In genomic region chrX:49269010-49269767, GRCh38 we compare ENCODE assay signal across 8 cellular contexts. TPM values are rescaled to one million over a fixed set of nuclear protein-coding genes. Genes with fewer than 3 reads are reported as not detected.
A peak's percentile ranks its signal among the peaks of the same experiment; 100 is the strongest.
DNase-seq lines count a peak whose midpoint lies in the region; ATAC-seq and TF ChIP-seq lines count a peak whose summit lies in the region.

No MANE protein-coding gene starts in this region.

- peak overlapping the region; percentile 94 for H3K9ac ChIP-seq in DND-41 (ENCODE audit: low read depth, low read length)

- peak overlapping the region; percentile 86 for H3K4me2 ChIP-seq in DND-41 (ENCODE audit: insufficient read depth, low read length)

- H3K36me3 ChIP-seq in DND-41 (ENCODE audit: insufficient read depth, low read length) (peaks cover 9% of the 10 kb centered on the region), KOPT-K1 (ENCODE audit: insufficient read depth, low read length) (no peaks in the 10 kb centered on the region), Peyer's patch (no peaks in the 10 kb centered on the region), esophagus muscularis mucosa (no peaks in the 10 kb centered on the region), muscle layer of duodenum (ENCODE audit: control insufficient read depth in 1 of 2, insufficient read depth in 2 of 2, low read length in 2 of 2) (no peaks in the 10 kb centered on the region)

- no peaks in the 10 kb centered on the region for H3K27me3 ChIP-seq in DND-41 (ENCODE audit: insufficient read depth, low read length, poor library complexity)
- no peaks in the 10 kb centered on the region for H3K27me3 ChIP-seq in Peyer's patch
- H3K27me3 ChIP-seq in esophagus muscularis mucosa = no peaks in the 10 kb centered on the region
- H3K27me3 ChIP-seq in muscle layer of duodenum (ENCODE audit: low read depth, low read length) = no peaks in the 10 kb centered on the region

- H4K20me1 ChIP-seq in DND-41 (ENCODE audit: insufficient read depth, low read length) = peaks cover 5% of the 10 kb centered on the region; the same call in 1 of the 2 replicates

- ATAC-seq in DND-41 (ENCODE audit: insufficient read depth, low read depth) = peak; percentile 87
- peak; percentile 84 for ATAC-seq in GM21825 (IDR thresholded peaks at IDR 0.05; ENCODE audit: unreplicated experiment)

- WGBS in esophagus muscularis mucosa = 46% methylated on average over 45 of the region's 45 CpGs

- DNase-seq in DND-41 (peak; percentile 97), Peyer's patch (peak; percentile 93 to 98 (median 93)), activated T-helper 1 cell treated with Interleukin-2 at 50 U/mL for 16 hours (ENCODE audit: low read depth) (peak; percentile 86), esophagus muscularis mucosa (ENCODE audit: extremely low spot score) (peak; percentile 99)
- DNase-seq in stimulated activated CD8-positive, alpha-beta memory T cell treated with anti-CD3 and anti-CD28 coated beads, Interleukin-7, amount 100 ng/mL, for 24 hours (ENCODE audit: low read depth) = peak; percentile 87

- H3K4me3 ChIP-seq in DND-41 (ENCODE audit: low read depth in 1 of 2, low read length in 2 of 2) (peak overlapping the region; percentile 35 to 90; a peak in 3 of 4 replicates), Peyer's patch (peak overlapping the region; percentile 68 to 90 (median 76)), esophagus muscularis mucosa (peak overlapping the region; percentile 70 to 85 (median 75)), muscle layer of duodenum (ENCODE audit: low read depth in 1 of 2, low read length in 2 of 2) (peak overlapping the region; percentile 57 to 67)

- TF ChIP-seq CTCF in DND-41 (IDR thresholded peaks at IDR 0.05; ENCODE audit: borderline replicate concordance, extremely low read depth, low read length, poor library complexity, severe bottlenecking) (no peak), Peyer's patch (IDR thresholded peaks at IDR 0.05) (no peak), esophagus muscularis mucosa (IDR thresholded peaks at IDR 0.05) (no peak)

- peaks cover 39% of the 10 kb centered on the region for H3K4me1 ChIP-seq in DND-41 (ENCODE audit: insufficient read depth, low read length)
- peaks cover 0 to 15% (median 7%) of the 10 kb centered on the region in 4 donors for H3K4me1 ChIP-seq in Peyer's patch
- H3K4me1 ChIP-seq in esophagus muscularis mucosa = peaks cover 8 to 46% (median 42%) of the 10 kb centered on the region in 4 donors
- H3K4me1 ChIP-seq in muscle layer of duodenum (ENCODE audit: control insufficient read depth in 1 of 2, insufficient read depth in 2 of 2, low read length in 2 of 2) = peaks cover 7 to 37% of the 10 kb centered on the region in 2 donors

- H3K9me3 ChIP-seq in DND-41 (ENCODE audit: insufficient read depth, low read length, severe bottlenecking) = no peaks in the 10 kb centered on the region
- no peaks in the 10 kb centered on the region for H3K9me3 ChIP-seq in KOPT-K1 (ENCODE audit: insufficient read depth, low read length, poor library complexity, severe bottlenecking)
- H3K9me3 ChIP-seq in Peyer's patch = no peaks in the 10 kb centered on the region
- no peaks in the 10 kb centered on the region for H3K9me3 ChIP-seq in esophagus muscularis mucosa
- no peaks in the 10 kb centered on the region for H3K9me3 ChIP-seq in muscle layer of duodenum (ENCODE audit: control insufficient read depth in 1 of 2, low read length in 2 of 2)

- peak overlapping the region; percentile 94 for H3K27ac ChIP-seq in DND-41 (ENCODE audit: low read length)
- peak overlapping the region; percentile 94 for H3K27ac ChIP-seq in KOPT-K1 (ENCODE audit: low read depth, low read length, poor library complexity, severe bottlenecking)
- H3K27ac ChIP-seq in Peyer's patch = peak overlapping the region; percentile 87 to 97 (median 94)
- H3K27ac ChIP-seq in esophagus muscularis mucosa (replicated peaks in 1 of 4) = peak overlapping the region; percentile 88 to 93 (median 90)
- peak overlapping the region; percentile 90 for H3K27ac ChIP-seq in muscle layer of duodenum (ENCODE audit: low read length)

- TF ChIP-seq EP300 in esophagus muscularis mucosa (IDR thresholded peaks at IDR 0.05) = no peak

- peak overlapping the region; percentile 88 for H2AFZ ChIP-seq in DND-41 (ENCODE audit: low read depth, low read length)

- TF ChIP-seq POLR2A in Peyer's patch (IDR thresholded peaks at IDR 0.05) = peak in 1 of 2 donors; percentile 71
- TF ChIP-seq POLR2A in esophagus muscularis mucosa (IDR thresholded peaks at IDR 0.05; ENCODE audit: low read depth) = no peak

- H3K79me2 ChIP-seq in DND-41 (ENCODE audit: insufficient read depth, low read length) = peaks cover 31% of the 10 kb centered on the region

- intact Hi-C loops in esophagus muscularis mucosa (cut with DNase I) = no loop called here

RNA-seq across cellular contexts. Expression of gene PPP1R3F, which starts 0.4 kb away (rescaled TPM):
- total RNA-seq in Peyer's patch (10 to 100 TPM in 1 of 4 donors, 1 to 10 TPM in 3; 2.5 to 19.0 (median 7.5) TPM), esophagus muscularis mucosa (10 to 100 TPM; 13.8 to 27.0 (median 16.4) TPM)

RNA-seq across cellular contexts. Expression of gene FOXP3, which starts 4.7 kb away (rescaled TPM):
- total RNA-seq in Peyer's patch (under 1 TPM in 1 of 4 donors, not detected in 3; 0.66 TPM), esophagus muscularis mucosa (not detected)

RNA-seq across cellular contexts. Expression of gene CCDC22, which starts 33.9 kb away (rescaled TPM):
- total RNA-seq in Peyer's patch = 10 to 100 TPM; 19.1 to 27.4 (median 23.1) TPM
- total RNA-seq in esophagus muscularis mucosa = 10 to 100 TPM; 12.9 to 18.5 (median 16.2) TPM

RNA-seq across cellular contexts. Expression of gene GAGE10, which starts 34.3 kb away (rescaled TPM):
- total RNA-seq in Peyer's patch = not detected
- total RNA-seq in esophagus muscularis mucosa = 1 to 10 TPM in 1 of 4 donors, not detected in 3; 1.2 TPM

RNA-seq across cellular contexts. Expression of gene CACNA1F, which starts 36.0 kb away (rescaled TPM):
- total RNA-seq in Peyer's patch (1 to 10 TPM; 1.7 to 2.8 (median 2.3) TPM), esophagus muscularis mucosa (under 1 TPM; under 0.01 to 0.42 (median 0.06) TPM)

Comparison
In these comparisons a context has a peak if more than half of its experiments do, and no peak if none do; other contexts are left out.
1. Peak in every context shown above with its lines: DNase-seq, ATAC-seq, H3K4me3 ChIP-seq and H3K27ac ChIP-seq.